In genomic region chr20:62387219-62387913, GRCh38 we compare ENCODE assay signal across 7 cellular contexts. TPM values are rescaled to one million over a fixed set of nuclear protein-coding genes. Genes with fewer than 3 reads are reported as not detected.
DNase-seq lines count a peak whose midpoint lies in the region; ATAC-seq and TF ChIP-seq lines count a peak whose summit lies in the region.

No MANE protein-coding gene starts in this region.

- peaks cover 4% of the 10 kb centered on the region for H3K27me3 Mint-ChIP-seq in HFFc6 (ENCODE audit: insufficient read depth)
- H3K27me3 Mint-ChIP-seq in stimulated activated naive B cell treated with anti-CD40 and anti-IgM and Interleukin-4, amounts not matched to agents 10 μg/mL and 1 μg/mL and 100 μg/mL, for 72 hours: no peaks in the 10 kb centered on the region

- H3K4me3 ChIP-seq in right cardiac atrium (ENCODE audit: low read length): peak overlapping the region; percentile 82

- H3K27ac ChIP-seq in VCaP: peak overlapping the region; percentile 92
- H3K27ac ChIP-seq in right cardiac atrium (ENCODE audit: low read length): no peak overlapping the region

- H3K9me3 ChIP-seq in right cardiac atrium (ENCODE audit: control insufficient read depth, low read length): no peaks in the 10 kb centered on the region

- no peaks in the 10 kb centered on the region for H3K9me3 Mint-ChIP-seq in HFFc6
- H3K9me3 Mint-ChIP-seq in stimulated activated naive B cell treated with anti-CD40 and anti-IgM and Interleukin-4, amounts not matched to agents 10 μg/mL and 1 μg/mL and 100 μg/mL, for 72 hours: peaks cover 0 to 1% of the 10 kb centered on the region in 2 donors

- TF ChIP-seq CTCF in HFFc6 (IDR thresholded peaks at IDR 0.05): no peak
- TF ChIP-seq CTCF in VCaP (conservative IDR thresholded peaks at IDR 0.05): no peak

- intact Hi-C loops in right cardiac atrium (cut with DNase I): loop anchor here in 3 of 4 donors (5.0 to 10.0 kb wide), 3 partner anchors 90 to 373 kb away; partner anchors contain the start of gene MTG2 (in 1 of the 3)

- no peaks in the 10 kb centered on the region for H3K27me3 ChIP-seq in right cardiac atrium (ENCODE audit: control insufficient read depth, insufficient read depth)

- 3% methylated on average over 47 of the region's 47 CpGs for WGBS in right cardiac atrium

- H3K36me3 Mint-ChIP-seq in HFFc6 (ENCODE audit: low read depth): peaks cover 30% of the 10 kb centered on the region
- peaks cover 43 to 61% of the 10 kb centered on the region in 2 donors for H3K36me3 Mint-ChIP-seq in stimulated activated naive B cell treated with anti-CD40 and anti-IgM and Interleukin-4, amounts not matched to agents 10 μg/mL and 1 μg/mL and 100 μg/mL, for 72 hours

- peak overlapping the region; percentile 71 for H3K27ac Mint-ChIP-seq in HFFc6
- peak overlapping the region; percentile 96 for H3K27ac Mint-ChIP-seq in stimulated activated naive B cell treated with anti-CD40 and anti-IgM and Interleukin-4, amounts not matched to agents 10 μg/mL and 1 μg/mL and 100 μg/mL, for 72 hours

- peak overlapping the region; percentile 93 for H3K4me3 Mint-ChIP-seq in HFFc6
- H3K4me3 Mint-ChIP-seq in stimulated activated naive B cell treated with anti-CD40 and anti-IgM and Interleukin-4, amounts not matched to agents 10 μg/mL and 1 μg/mL and 100 μg/mL, for 72 hours: peak overlapping the region; percentile 95

- H3K4me1 Mint-ChIP-seq in HFFc6 (ENCODE audit: low read depth): peaks cover 32% of the 10 kb centered on the region
- peaks cover 39 to 69% of the 10 kb centered on the region in 2 donors for H3K4me1 Mint-ChIP-seq in stimulated activated naive B cell treated with anti-CD40 and anti-IgM and Interleukin-4, amounts not matched to agents 10 μg/mL and 1 μg/mL and 100 μg/mL, for 72 hours

- no peak for ATAC-seq in right cardiac atrium
- peak; percentile 9 to 17 for ATAC-seq in stimulated activated naive B cell treated with anti-CD40 and anti-IgM and Interleukin-4, amounts not matched to agents 10 μg/mL and 1 μg/mL and 100 μg/mL, for 72 hours (replicated peaks)
- no peak for ATAC-seq in HG03097 (IDR thresholded peaks at IDR 0.05; ENCODE audit: low FRiP score, unreplicated experiment)
- ATAC-seq in HG02870 (IDR thresholded peaks at IDR 0.05; ENCODE audit: unreplicated experiment): no peak

- DNase-seq in HFFc6: no peak
- DNase-seq in right cardiac atrium: no peak
- no peak for DNase-seq in stimulated activated naive B cell treated with anti-CD40 and anti-IgM and Interleukin-4, amounts not matched to agents 10 μg/mL and 1 μg/mL and 100 μg/mL, for 72 hours
- DNase-seq in AG20443 (ENCODE audit: low spot score): no peak

- H3K4me1 ChIP-seq in right cardiac atrium (ENCODE audit: control insufficient read depth, insufficient read depth, low read length): peaks cover 8% of the 10 kb centered on the region

RNA-seq across cellular contexts. Expression of gene RPS21, which starts 0.5 kb away (rescaled TPM):
- 1,000 to 10,000 TPM; 1,061 to 1,388 (median 1,229) TPM for total RNA-seq in HFFc6 (2021; fragmentation: NEBNext Ultra II Directional; extraction: Animal tissue kit (Norgen Biotek cat#: 25700))
- 100 to 1,000 TPM; 703 to 815 (median 736) TPM for total RNA-seq in right cardiac atrium
- polyA plus RNA-seq in right cardiac atrium: 2,060 TPM

RNA-seq across cellular contexts. Expression of gene CABLES2, which starts 19.7 kb away (rescaled TPM):
- total RNA-seq in HFFc6 (2021; fragmentation: NEBNext Ultra II Directional; extraction: Animal tissue kit (Norgen Biotek cat#: 25700)): 1 to 10 TPM; 4.9 to 7.0 (median 6.6) TPM
- total RNA-seq in right cardiac atrium: 10 to 100 TPM; 12.3 to 29.4 (median 16.3) TPM
- polyA plus RNA-seq in right cardiac atrium: 10.9 TPM

RNA-seq across cellular contexts. Expression of gene LAMA5, which starts 20.3 kb away (rescaled TPM):
- 1 to 10 TPM; 1.2 to 2.4 (median 1.5) TPM for total RNA-seq in HFFc6 (2021; fragmentation: NEBNext Ultra II Directional; extraction: Animal tissue kit (Norgen Biotek cat#: 25700))
- total RNA-seq in right cardiac atrium: 10 to 100 TPM; 77.4 to 97.9 (median 86.8) TPM
- polyA plus RNA-seq in right cardiac atrium: 93.7 TPM

RNA-seq across cellular contexts. Expression of gene RBBP8NL, which starts 40.0 kb away (rescaled TPM):
- total RNA-seq in HFFc6 (2021; fragmentation: NEBNext Ultra II Directional; extraction: Animal tissue kit (Norgen Biotek cat#: 25700)): not detected
- not detected for total RNA-seq in right cardiac atrium
- polyA plus RNA-seq in right cardiac atrium: not detected

Comparison
In these comparisons a context has a peak if more than half of its experiments do, and no peak if none do; other contexts are left out.
1. ATAC-seq: peak in stimulated activated naive B cell treated with anti-CD40 and anti-IgM and Interleukin-4, amounts not matched to agents 10 μg/mL and 1 μg/mL and 100 μg/mL, for 72 hours (2 of 2); none in right cardiac atrium (0 of 2), HG03097 (single experiment) and HG02870 (single experiment).
2. RNA of gene LAMA5, which starts 20.3 kb away (total RNA-seq): 77.4 to 97.9 TPM in right cardiac atrium; 1.2 to 2.4 TPM in HFFc6; every median in the first group is over 10 times any median in the second.